ENCODE assay signal across 12 cellular contexts in genomic region chr9:79731483-79731882, GRCh38.
A peak's percentile ranks its signal among the peaks of the same experiment; 100 is the strongest.
DNase-seq lines count a peak whose midpoint lies in the region; ATAC-seq, FAIRE-seq and TF ChIP-seq lines count a peak whose summit lies in the region.
"Had no signal": no experiment of that assay in that cellular context is flagged by ENCODE, and none has a peak within 500 bp of the region (broad histone marks: within the 10 kb centered on the region; RNA-seq: fewer than 3 reads in every experiment).

No MANE protein-coding gene starts in this region.

- no peak for FAIRE-seq in RCC 7860 (lab: Jason Lieb, UNC)
- FAIRE-seq: islet of Langerhans had no signal

- POLR2A ChIA-PET in RWPE1 (lab: Yijun Ruan, JAX; ENCODE audit: low non-redundant PET), result no interaction called here

- ATAC-seq in activated naive CD4-positive, alpha-beta T cell treated with anti-CD3 and anti-CD28 coated beads, Interleukin-2, amount 50 U/mL, for 72 hours, result peak; percentile 26 to 88
- peak; percentile 77 for ATAC-seq in HG02798 (IDR thresholded peaks at IDR 0.05; ENCODE audit: poor library complexity, unreplicated experiment)
- peak; percentile 80 to 90 for ATAC-seq in stimulated activated naive B cell treated with anti-CD40 and anti-IgM and Interleukin-4, amounts not matched to agents 10 μg/mL and 1 μg/mL and 100 μg/mL, for 72 hours (replicated peaks)

- DNase-seq in activated naive CD4-positive, alpha-beta T cell treated with anti-CD3 and anti-CD28 coated beads, Interleukin-2, amount 50 U/mL, for 72 hours (ENCODE audit: low spot score in 2 of 2), result no peak
- no peak for DNase-seq in activated naive CD4-positive, alpha-beta T cell treated with anti-CD3 and anti-CD28 coated beads, Interleukin-2, amount 50 U/mL, for 16 hours
- peak; percentile 42 for DNase-seq in RWPE1 (ENCODE audit: low spot score)
- DNase-seq in stimulated activated naive B cell treated with anti-CD40 and anti-IgM and Interleukin-4, amounts not matched to agents 10 μg/mL and 1 μg/mL and 100 μg/mL, for 72 hours, result no peak
- DNase-seq in RCC 7860 (ENCODE audit: low spot score), result no peak
- no peak for DNase-seq in inferior parietal cortex (ENCODE audit: extremely low spot score)
- DNase-seq in progenitor cell of endocrine pancreas (ENCODE audit: low spot score, unreplicated experiment), result no peak
- DNase-seq: effector CD4-positive, alpha-beta T cell; PC-9 had no signal

- no peak overlapping the region for H3K27ac ChIP-seq in RWPE1
- H3K27ac ChIP-seq: PC-9, prostate gland had no signal

- CTCF ChIA-PET in RWPE1 (lab: Yijun Ruan, JAX), result no interaction called here

- peaks cover 0 to 4% of the 10 kb centered on the region in 2 donors for H3K27me3 Mint-ChIP-seq in stimulated activated naive B cell treated with anti-CD40 and anti-IgM and Interleukin-4, amounts not matched to agents 10 μg/mL and 1 μg/mL and 100 μg/mL, for 72 hours
- H3K27me3 Mint-ChIP-seq in progenitor cell of endocrine pancreas, result no peaks in the 10 kb centered on the region

- no peak overlapping the region for H3K27ac Mint-ChIP-seq in activated naive CD4-positive, alpha-beta T cell treated with anti-CD3 and anti-CD28 coated beads, Interleukin-2, amount 50 U/mL, for 72 hours
- no peak overlapping the region for H3K27ac Mint-ChIP-seq in stimulated activated naive B cell treated with anti-CD40 and anti-IgM and Interleukin-4, amounts not matched to agents 10 μg/mL and 1 μg/mL and 100 μg/mL, for 72 hours
- H3K27ac Mint-ChIP-seq in progenitor cell of endocrine pancreas, result no peak overlapping the region

- peaks cover 4 to 8% of the 10 kb centered on the region in 2 donors for H3K4me1 Mint-ChIP-seq in stimulated activated naive B cell treated with anti-CD40 and anti-IgM and Interleukin-4, amounts not matched to agents 10 μg/mL and 1 μg/mL and 100 μg/mL, for 72 hours
- no peaks in the 10 kb centered on the region for H3K4me1 Mint-ChIP-seq in progenitor cell of endocrine pancreas (ENCODE audit: low read depth)

- no peak overlapping the region for H3K4me3 Mint-ChIP-seq in stimulated activated naive B cell treated with anti-CD40 and anti-IgM and Interleukin-4, amounts not matched to agents 10 μg/mL and 1 μg/mL and 100 μg/mL, for 72 hours
- no peak overlapping the region for H3K4me3 Mint-ChIP-seq in progenitor cell of endocrine pancreas (ENCODE audit: low read depth)

- H3K9me3 Mint-ChIP-seq in activated naive CD4-positive, alpha-beta T cell treated with anti-CD3 and anti-CD28 coated beads, Interleukin-2, amount 50 U/mL, for 72 hours, result peaks cover 14 to 22% of the 10 kb centered on the region in 2 donors
- peaks cover 5 to 7% of the 10 kb centered on the region in 2 donors for H3K9me3 Mint-ChIP-seq in stimulated activated naive B cell treated with anti-CD40 and anti-IgM and Interleukin-4, amounts not matched to agents 10 μg/mL and 1 μg/mL and 100 μg/mL, for 72 hours
- peaks cover 8% of the 10 kb centered on the region for H3K9me3 Mint-ChIP-seq in progenitor cell of endocrine pancreas (ENCODE audit: low read depth)

- no peak for TF ChIP-seq CTCF in RWPE1 (conservative IDR thresholded peaks at IDR 0.05; ENCODE audit: low read depth)
- TF ChIP-seq CTCF in progenitor cell of endocrine pancreas (IDR thresholded peaks at IDR 0.05; ENCODE audit: unreplicated experiment), result no peak

- peaks cover 14 to 22% of the 10 kb centered on the region in 2 donors for H3K36me3 Mint-ChIP-seq in activated naive CD4-positive, alpha-beta T cell treated with anti-CD3 and anti-CD28 coated beads, Interleukin-2, amount 50 U/mL, for 72 hours
- peaks cover 31 to 41% of the 10 kb centered on the region in 2 donors for H3K36me3 Mint-ChIP-seq in stimulated activated naive B cell treated with anti-CD40 and anti-IgM and Interleukin-4, amounts not matched to agents 10 μg/mL and 1 μg/mL and 100 μg/mL, for 72 hours
- H3K36me3 Mint-ChIP-seq in progenitor cell of endocrine pancreas (ENCODE audit: insufficient read depth), result peaks cover 15% of the 10 kb centered on the region
